13 cellular contexts compared by ENCODE assay signal in genomic region chr4:8185280-8185679, GRCh38. TPM values are rescaled to one million over a fixed set of nuclear protein-coding genes. Genes with fewer than 3 reads are reported as not detected.
DNase-seq lines count a peak whose midpoint lies in the region; ATAC-seq lines count a peak whose summit lies in the region.
"Had no signal": no experiment of that assay in that cellular context is flagged by ENCODE, and none has a peak within 500 bp of the region (broad histone marks: within the 10 kb centered on the region; RNA-seq: fewer than 3 reads in every experiment).

No MANE protein-coding gene starts in this region.

- DNase-seq in AG20443 (ENCODE audit: low spot score) (peak; percentile 88), HT1080 (ENCODE audit: low read depth) (peak; percentile 76), astrocyte of the hippocampus (ENCODE audit: low read depth, low spot score) (peak; percentile 42), iris pigment epithelial cell (ENCODE audit: low read depth) (peak; percentile 92), COR-L47 (lab: John Stamatoyannopoulos, UW) (no peak), ecto neural progenitor cell (ENCODE audit: low spot score) (no peak)
- no peak for DNase-seq in activated naive CD4-positive, alpha-beta T cell (lab: John Stamatoyannopoulos, UW)
- DNase-seq: activated CD4-positive, alpha-beta T cell treated with anti-CD3 and anti-CD28 coated beads for 48 hours; esophagus squamous epithelium; islet precursor cell; NCI-H2029 treated with DMSO at 0.1 percent for 48 hours had no signal

- ATAC-seq in HG03439 (IDR thresholded peaks at IDR 0.05; ENCODE audit: unreplicated experiment) = no peak
- ATAC-seq: HepG2 had no signal

RNA-seq across cellular contexts. Expression of gene SH3TC1, which starts 13.8 kb away (rescaled TPM):
- total RNA-seq in HT1080 (2014; rRNA removed; shearing (Covaris generic)) = 3.6 and 5.3 TPM in 2 replicates
- polyA plus RNA-seq in HT1080 (2015; cell fraction: cytosol; rRNA removed) = 2.2 and 2.9 TPM in 2 replicates
- 6.6 and 7.6 TPM in 2 replicates for polyA plus RNA-seq in HT1080 (2015; cell fraction: nucleus; rRNA removed)

RNA-seq across cellular contexts. Expression of gene ABLIM2, which starts 26.7 kb away (rescaled TPM):
- total RNA-seq in HT1080 (2014; rRNA removed; shearing (Covaris generic)) = 0.19 TPM in 1 of 2 replicates, not detected in the other
- not detected in 2 replicates for polyA plus RNA-seq in HT1080 (2015; cell fraction: cytosol; rRNA removed)
- polyA plus RNA-seq in HT1080 (2015; cell fraction: nucleus; rRNA removed) = not detected in 2 replicates

Comparison
In these comparisons a context has a peak if more than half of its experiments do, and no peak if none do; other contexts are left out.
1. DNase-seq: peak in AG20443 (single experiment), HT1080 (single experiment), astrocyte of the hippocampus (single experiment) and iris pigment epithelial cell (single experiment); none in COR-L47 (single experiment), activated naive CD4-positive, alpha-beta T cell (0 of 4) and ecto neural progenitor cell (single experiment).